Comparison of ENCODE assay signal across 8 cellular contexts in genomic region chr17:45060824-45061605, GRCh38. TPM values are rescaled to one million over a fixed set of nuclear protein-coding genes. Genes with fewer than 3 reads are reported as not detected.
DNase-seq lines count a peak whose midpoint lies in the region; ATAC-seq and TF ChIP-seq lines count a peak whose summit lies in the region.

Gene NMT1 (plus strand): TSS chr17:45061317. CDS start chr17:45061330, 13 bp downstream.

- H2AFZ ChIP-seq in SK-N-SH (ENCODE audit: low read depth), result peak within 1 kb of the TSS; percentile 81

- peak; percentile 100 for DNase-seq in GM04504 (ENCODE audit: low read depth)
- peak; percentile 99 for DNase-seq in NCI-H1048 (lab: John Stamatoyannopoulos, UW)
- DNase-seq in SK-N-SH, result peak; percentile 89
- DNase-seq in activated naive CD4-positive, alpha-beta T cell treated with anti-CD3 and anti-CD28 coated beads, Interleukin-2, amount 50 U/mL, for 16 hours, result peak; percentile 96
- DNase-seq in germinal center (ENCODE audit: low spot score), result peak; percentile 96
- DNase-seq in non-pigmented ciliary epithelial cell (ENCODE audit: low read depth), result peak; percentile 98
- peak; percentile 100 for DNase-seq in superior temporal gyrus (ENCODE audit: extremely low spot score)

- H3K79me2 ChIP-seq in SK-N-SH (ENCODE audit: insufficient read depth), result peaks cover 77% of the 10 kb centered on the region

- H4K20me1 ChIP-seq in SK-N-SH (ENCODE audit: insufficient read depth), result peaks cover 20% of the 10 kb centered on the region

- H3K36me3 ChIP-seq in SK-N-SH (replicated peaks in 1 of 2; ENCODE audit: control insufficient read depth in 1 of 2, insufficient read depth in 2 of 2, low read length in 1 of 2), result peaks cover 0 to 10% of the 10 kb centered on the region in 2 experiments

- no peak for TF ChIP-seq EP300 in SK-N-SH (IDR thresholded peaks at IDR 0.05; ENCODE audit: borderline replicate concordance in 1 of 2, low read depth in 1 of 2, low read length in 1 of 2)

- H3F3A ChIP-seq in SK-N-SH (replicated peaks; ENCODE audit: insufficient read depth), result peaks cover 10% of the 10 kb centered on the region

- peak within 1 kb of the TSS; percentile 86 to 87 for H3K27ac ChIP-seq in SK-N-SH (ENCODE audit: low read depth in 2 of 2, low read length in 1 of 2)

- H3K9me3 ChIP-seq in SK-N-SH, result no peaks in the 10 kb centered on the region

- CTCF ChIA-PET in SK-N-SH (lab: Yijun Ruan, JAX), result interaction anchor here (0.9 to 2.8 kb wide), 8 partner anchors 11 to 140 kb away, joined by 3 to 14 read pairs (median 4); partner anchors contain the start of gene ACBD4

- H3K27me3 ChIP-seq in SK-N-SH (ENCODE audit: insufficient read depth), result no peaks in the 10 kb centered on the region

- peak within 1 kb of the TSS; percentile 95 for H3K9ac ChIP-seq in SK-N-SH

- no peaks in the 10 kb centered on the region for H3K9me2 ChIP-seq in SK-N-SH

- H3K4me3 ChIP-seq in SK-N-SH (ENCODE audit: low read depth in 2 of 2, low read length in 1 of 2), result peak within 1 kb of the TSS; percentile 70 to 93

- peaks cover 5 to 7% of the 10 kb centered on the region in 2 experiments; a peak in 1 of 4 replicates for H3K4me1 ChIP-seq in SK-N-SH (ENCODE audit: control insufficient read depth in 1 of 2, insufficient read depth in 2 of 2, low read depth in 1 of 2, low read length in 1 of 2)

- ATAC-seq in HG02571 (IDR thresholded peaks at IDR 0.05; ENCODE audit: unreplicated experiment), result peak; percentile 90

- TF ChIP-seq CTCF in SK-N-SH (IDR thresholded peaks at IDR 0.05), result no peak

- POLR2A ChIA-PET in SK-N-SH (lab: Yijun Ruan, JAX), result interaction anchor here (0.6 to 1.9 kb wide), 9 partner anchors 10 to 103 kb away, joined by 3 to 14 read pairs (median 5); partner anchors contain the start of genes DCAKD and HEXIM1

- TF ChIP-seq RAD21 in SK-N-SH (IDR thresholded peaks at IDR 0.05; ENCODE audit: low read length), result no peak

- H3K4me2 ChIP-seq in SK-N-SH, result peak within 1 kb of the TSS; percentile 85

- WGBS in SK-N-SH (ENCODE audit: low lambda C conversion rate), result 1% methylated on average over 32 of the region's 49 CpGs

TF ChIP-seq in SK-N-SH, 30 proteins besides CTCF, POLR2A, EP300 and RAD21:
- peak; percentile 98 for TF ChIP-seq YY1 (IDR thresholded peaks at IDR 0.05; ENCODE audit: low read depth)
- TF ChIP-seq, protein P1, sequence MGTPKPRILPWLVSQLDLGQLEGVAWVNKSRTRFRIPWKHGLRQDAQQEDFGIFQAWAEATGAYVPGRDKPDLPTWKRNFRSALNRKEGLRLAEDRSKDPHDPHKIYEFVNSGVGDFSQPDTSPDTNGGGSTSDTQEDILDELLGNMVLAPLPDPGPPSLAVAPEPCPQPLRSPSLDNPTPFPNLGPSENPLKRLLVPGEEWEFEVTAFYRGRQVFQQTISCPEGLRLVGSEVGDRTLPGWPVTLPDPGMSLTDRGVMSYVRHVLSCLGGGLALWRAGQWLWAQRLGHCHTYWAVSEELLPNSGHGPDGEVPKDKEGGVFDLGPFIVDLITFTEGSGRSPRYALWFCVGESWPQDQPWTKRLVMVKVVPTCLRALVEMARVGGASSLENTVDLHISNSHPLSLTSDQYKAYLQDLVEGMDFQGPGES (IDR thresholded peaks at IDR 0.05; ENCODE audit: low read depth, low read length), result peak; percentile 43
- TF ChIP-seq TEAD4 (IDR thresholded peaks at IDR 0.05; ENCODE audit: borderline replicate concordance, insufficient read depth), result no peak
- TF ChIP-seq, protein P2, sequence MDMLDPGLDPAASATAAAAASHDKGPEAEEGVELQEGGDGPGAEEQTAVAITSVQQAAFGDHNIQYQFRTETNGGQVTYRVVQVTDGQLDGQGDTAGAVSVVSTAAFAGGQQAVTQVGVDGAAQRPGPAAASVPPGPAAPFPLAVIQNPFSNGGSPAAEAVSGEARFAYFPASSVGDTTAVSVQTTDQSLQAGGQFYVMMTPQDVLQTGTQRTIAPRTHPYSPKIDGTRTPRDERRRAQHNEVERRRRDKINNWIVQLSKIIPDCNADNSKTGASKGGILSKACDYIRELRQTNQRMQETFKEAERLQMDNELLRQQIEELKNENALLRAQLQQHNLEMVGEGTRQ (IDR thresholded peaks at IDR 0.05; ENCODE audit: borderline replicate concordance, low read depth, low read length), result no peak
- peak; percentile 97; the same call in 1 of the 2 replicates for TF ChIP-seq PBX3 (IDR thresholded peaks at IDR 0.05)
- TF ChIP-seq MXI1 (IDR thresholded peaks at IDR 0.05; ENCODE audit: low read depth, low read length), result peak; percentile 50
- peak; percentile 47; the same call in 1 of the 2 replicates for TF ChIP-seq TCF12 (IDR thresholded peaks at IDR 0.05)
- TF ChIP-seq TAF1 (IDR thresholded peaks at IDR 0.05; ENCODE audit: borderline replicate concordance, low read depth, low read length), result peak; percentile 98
- TF ChIP-seq NRF1 (IDR thresholded peaks at IDR 0.05; ENCODE audit: low read depth, low read length), result peak; percentile 6; the same call in 1 of the 2 replicates
- peak; percentile 83 for TF ChIP-seq POLR2AphosphoS5 (IDR thresholded peaks at IDR 0.05; ENCODE audit: low read depth, low read length)
- TF ChIP-seq, protein P3, sequence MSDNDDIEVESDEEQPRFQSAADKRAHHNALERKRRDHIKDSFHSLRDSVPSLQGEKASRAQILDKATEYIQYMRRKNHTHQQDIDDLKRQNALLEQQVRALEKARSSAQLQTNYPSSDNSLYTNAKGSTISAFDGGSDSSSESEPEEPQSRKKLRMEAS (IDR thresholded peaks at IDR 0.05; ENCODE audit: low read depth), result peak; percentile 80
- no peak for TF ChIP-seq GATA2 (CRISPR knock-in tag; IDR thresholded peaks at IDR 0.05)
- TF ChIP-seq FOSL2 (IDR thresholded peaks at IDR 0.05; ENCODE audit: borderline replicate concordance, low read depth), result no peak
- TF ChIP-seq ZBTB33 (IDR thresholded peaks at IDR 0.05; ENCODE audit: borderline replicate concordance, low read depth), result peak; percentile 95
- TF ChIP-seq ELF1 (IDR thresholded peaks at IDR 0.05), result peak; percentile 99
- TF ChIP-seq RFX5 (IDR thresholded peaks at IDR 0.05; ENCODE audit: low read length), result no peak
- no peak for TF ChIP-seq MEF2A (IDR thresholded peaks at IDR 0.05; ENCODE audit: borderline replicate concordance, low read depth)
- peak; percentile 67 for TF ChIP-seq GABPA (IDR thresholded peaks at IDR 0.05; ENCODE audit: low read depth)
- peak; percentile 98 for TF ChIP-seq CHD2 (IDR thresholded peaks at IDR 0.05; ENCODE audit: low read length, partially characterized antibody)
- TF ChIP-seq SMC3 (IDR thresholded peaks at IDR 0.05; ENCODE audit: low read depth, low read length), result no peak
- TF ChIP-seq REST (IDR thresholded peaks at IDR 0.05; ENCODE audit: low read depth, low read length), result 0 out of 2 replicates have a peak, but pooled peaks have one; percentile 43

RNA-seq across cellular contexts. Expression of gene NMT1, which starts in this region (rescaled TPM):
- polyA plus RNA-seq in SK-N-SH (2012; rRNA removed), result 30.1 and 31.6 TPM in 2 replicates
- 28.0 and 32.9 TPM in 2 replicates for polyA plus RNA-seq in SK-N-SH (2012; cell fraction: cytosol; rRNA removed)
- 43.2 and 49.8 TPM in 2 replicates for polyA plus RNA-seq in SK-N-SH (2012; cell fraction: nucleus; rRNA removed)

Comparison
In these comparisons a context has a peak if more than half of its experiments do, and no peak if none do; other contexts are left out.
1. Peak in every context shown above with its lines: DNase-seq, ATAC-seq, H3K4me3 ChIP-seq and H3K27ac ChIP-seq.